Comparison of ENCODE assay signal across 21 cellular contexts in the genomic region with DNA sequence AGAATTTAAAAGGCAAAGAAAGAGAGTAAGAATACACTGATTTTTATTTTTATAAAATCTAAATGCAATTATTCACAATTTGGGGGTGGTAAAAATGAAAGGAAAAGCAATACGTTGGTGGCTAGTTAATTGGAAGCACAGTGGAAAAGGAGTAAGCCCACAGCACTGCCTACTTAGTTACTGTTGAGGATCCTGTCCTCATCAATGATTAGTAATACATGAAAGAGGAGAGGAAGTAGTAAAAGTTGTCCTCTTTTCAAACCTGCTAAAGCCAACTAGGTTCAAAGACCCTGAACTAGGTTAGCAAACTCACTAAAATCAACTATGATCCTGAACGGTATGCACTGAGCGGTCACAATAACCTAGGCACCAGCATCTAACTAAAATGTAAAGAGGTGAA. TPM values are rescaled to one million over a fixed set of nuclear protein-coding genes. Genes with fewer than 3 reads are reported as not detected.
A peak's percentile ranks its signal among the peaks of the same experiment; 100 is the strongest.
DNase-seq lines count a peak whose midpoint lies in the region; ATAC-seq, FAIRE-seq and TF ChIP-seq lines count a peak whose summit lies in the region.
"Had no signal": no experiment of that assay in that cellular context is flagged by ENCODE, and none has a peak within 500 bp of the region (broad histone marks: within the 10 kb centered on the region; RNA-seq: fewer than 3 reads in every experiment).

No MANE protein-coding gene starts in this region.

- no peak overlapping the region for H3K27ac ChIP-seq in CD8-positive, alpha-beta T cell (ENCODE audit: low read depth, low read length)
- no peak overlapping the region for H3K27ac ChIP-seq in HepG2 (ENCODE audit: extremely low read length, insufficient read depth, low read length)
- no peak overlapping the region for H3K27ac ChIP-seq in CD4-positive, alpha-beta T cell (ENCODE audit: low read depth, low read length)
- H3K27ac ChIP-seq: GM23248, HL-60 had no signal

- H3K9me3 Mint-ChIP-seq in CD8-positive, alpha-beta T cell = no peaks in the 10 kb centered on the region
- H3K9me3 Mint-ChIP-seq in CD4-positive, alpha-beta T cell = no peaks in the 10 kb centered on the region
- H3K9me3 Mint-ChIP-seq: CD4-positive, CD25-positive, alpha-beta regulatory T cell had no signal

- H2AFZ ChIP-seq in Loucy (ENCODE audit: low read length) (0 out of 2 replicates have a peak overlapping the region, but pooled peaks have one; percentile 5), HepG2 (ENCODE audit: low read length) (no peak overlapping the region)
- H2AFZ ChIP-seq: GM23248 had no signal

- TF ChIP-seq EP300 in HepG2 (IDR thresholded peaks at IDR 0.05; ENCODE audit: low read depth in 2 of 2, low read length in 2 of 2) = no peak
- TF ChIP-seq EP300 in HepG2 (CRISPR knock-in tag; IDR thresholded peaks at IDR 0.05; ENCODE audit: borderline replicate concordance) = no peak

- H3K4me2 ChIP-seq in Loucy (ENCODE audit: low read depth, low read length, poor library complexity, severe bottlenecking) = no peak overlapping the region
- no peak overlapping the region for H3K4me2 ChIP-seq in HepG2 (ENCODE audit: low read depth, low read length)

- no peak for TF ChIP-seq POLR2A in HepG2 (IDR thresholded peaks at IDR 0.05; ENCODE audit: insufficient read depth in 1 of 2, low read depth in 2 of 2, low read length in 2 of 2)

- no peaks in the 10 kb centered on the region for H3K9me2 ChIP-seq in Loucy (replicated peaks; ENCODE audit: low read depth, low read length)

- CTCF ChIA-PET in CD8-positive, alpha-beta T cell (lab: Charles Lee) = no interaction called here
- CTCF ChIA-PET in HepG2 (lab: Yijun Ruan, JAX; ENCODE audit: low intra/inter-chr PET ratio, low total read pairs) = no interaction called here
- CTCF ChIA-PET in CD4-positive, alpha-beta T cell (lab: Charles Lee) = no interaction called here

- ATAC-seq in CD8-positive, alpha-beta T cell = no peak
- ATAC-seq in GM18907 (IDR thresholded peaks at IDR 0.05; ENCODE audit: unreplicated experiment) = peak; percentile 64
- ATAC-seq in HepG2 = no peak
- no peak for ATAC-seq in GM18870 (IDR thresholded peaks at IDR 0.05; ENCODE audit: unreplicated experiment)
- no peak for ATAC-seq in CD4-positive, alpha-beta T cell (ENCODE audit: poor library complexity)

- H3K4me3 Mint-ChIP-seq in CD8-positive, alpha-beta T cell = no peak overlapping the region
- no peak overlapping the region for H3K4me3 Mint-ChIP-seq in CD4-positive, alpha-beta T cell
- H3K4me3 Mint-ChIP-seq: CD4-positive, CD25-positive, alpha-beta regulatory T cell had no signal

- WGBS in HepG2 (ENCODE audit: low lambda C conversion rate) = 29% methylated on average over 3 of the region's 3 CpGs

- peaks cover 17% of the 10 kb centered on the region for H3K4me1 Mint-ChIP-seq in CD8-positive, alpha-beta T cell (ENCODE audit: low read depth)
- H3K4me1 Mint-ChIP-seq in CD4-positive, alpha-beta T cell (ENCODE audit: low read depth) = peaks cover 11% of the 10 kb centered on the region

- H3K36me3 ChIP-seq in CD8-positive, alpha-beta T cell (ENCODE audit: insufficient read depth, low read length) = no peaks in the 10 kb centered on the region
- no peaks in the 10 kb centered on the region for H3K36me3 ChIP-seq in Loucy (ENCODE audit: insufficient read depth, low read length)
- H3K36me3 ChIP-seq in HepG2 (replicated peaks in 1 of 2; ENCODE audit: control insufficient read depth in 1 of 2, insufficient read depth in 2 of 2, low read length in 2 of 2) = no peaks in the 10 kb centered on the region
- H3K36me3 ChIP-seq: BE2C had no signal

- no peak for TF ChIP-seq RAD21 in HepG2 (CRISPR knock-in tag; IDR thresholded peaks at IDR 0.05)

- no peaks in the 10 kb centered on the region for H3K27me3 ChIP-seq in CD8-positive, alpha-beta T cell (ENCODE audit: insufficient read depth, low read length)
- no peaks in the 10 kb centered on the region for H3K27me3 ChIP-seq in Loucy (ENCODE audit: insufficient read depth, low read length, poor library complexity, severe bottlenecking)
- no peaks in the 10 kb centered on the region for H3K27me3 ChIP-seq in HepG2 (ENCODE audit: control insufficient read depth in 1 of 2, insufficient read depth in 2 of 2, low read length in 2 of 2)
- H3K27me3 ChIP-seq in CD4-positive, alpha-beta T cell (ENCODE audit: control insufficient read depth, insufficient read depth, low read length) = no peaks in the 10 kb centered on the region
- H3K27me3 ChIP-seq: BE2C had no signal

- intact Hi-C loops in CD8-positive, alpha-beta T cell (cut with DNase I, micrococcal nuclease) = loop anchor here in 1 of 2 experiments (2.0 kb wide), 1 partner anchor 13 kb away; no protein-coding TSS in a partner anchor
- intact Hi-C loops in HepG2 (cut with micrococcal nuclease; ENCODE audit: unreplicated experiment) = no loop called here
- intact Hi-C loops in CD4-positive, alpha-beta T cell (cut with DNase I, micrococcal nuclease) = no loop called here

- H3K36me3 Mint-ChIP-seq in CD8-positive, alpha-beta T cell = no peaks in the 10 kb centered on the region
- H3K36me3 Mint-ChIP-seq in CD4-positive, alpha-beta T cell (ENCODE audit: low read depth) = no peaks in the 10 kb centered on the region
- H3K36me3 Mint-ChIP-seq: CD4-positive, CD25-positive, alpha-beta regulatory T cell had no signal

- no peak overlapping the region for H3K9ac ChIP-seq in Loucy (ENCODE audit: low read depth, low read length, poor library complexity, severe bottlenecking)
- no peak overlapping the region for H3K9ac ChIP-seq in HepG2 (ENCODE audit: insufficient read depth, low read depth, low read length)
- H3K9ac ChIP-seq: GM23248 had no signal

- no peaks in the 10 kb centered on the region for H3K27me3 Mint-ChIP-seq in CD8-positive, alpha-beta T cell (ENCODE audit: low read depth)
- no peaks in the 10 kb centered on the region for H3K27me3 Mint-ChIP-seq in CD4-positive, alpha-beta T cell
- H3K27me3 Mint-ChIP-seq: CD4-positive, CD25-positive, alpha-beta regulatory T cell had no signal

- peak overlapping the region; percentile 20 for H3K27ac Mint-ChIP-seq in CD8-positive, alpha-beta T cell
- H3K27ac Mint-ChIP-seq in CD4-positive, alpha-beta T cell = no peak overlapping the region
- H3K27ac Mint-ChIP-seq: CD4-positive, CD25-positive, alpha-beta regulatory T cell had no signal

- no peak for FAIRE-seq in HepG2 (lab: Jason Lieb, UNC)
- FAIRE-seq: A204.1, H54 had no signal

- in situ Hi-C loops in HepG2 (cut with HindIII; ENCODE audit: extremely low pct_ligation_motif_present, low pct_unique_long_range_greater_than_20kb) = no loop called here

- no TSS peak for BruUV-seq in HepG2 (replicated peaks; lab: Mats Ljungman, UMichigan)

- H3K4me1 ChIP-seq in CD8-positive, alpha-beta T cell (ENCODE audit: insufficient read depth, low read length) = peaks cover 6% of the 10 kb centered on the region
- peaks cover 2% of the 10 kb centered on the region for H3K4me1 ChIP-seq in Loucy (ENCODE audit: insufficient read depth, low read length, poor library complexity, severe bottlenecking)
- peaks cover 10% of the 10 kb centered on the region for H3K4me1 ChIP-seq in HepG2 (ENCODE audit: insufficient read depth, low read length)
- H3K4me1 ChIP-seq: BE2C had no signal

- H3K4me3 ChIP-seq in CD8-positive, alpha-beta T cell (ENCODE audit: low read depth, low read length) = no peak overlapping the region
- H3K4me3 ChIP-seq in Loucy (ENCODE audit: low read length, poor library complexity, severe bottlenecking) = no peak overlapping the region
- no peak overlapping the region for H3K4me3 ChIP-seq in HepG2 (replicated peaks in 1 of 3; ENCODE audit: insufficient read depth in 1 of 3, low read depth in 2 of 3, low read length in 3 of 3)
- H3K4me3 ChIP-seq: GM23248 had no signal

- H4K20me1 ChIP-seq in Loucy (ENCODE audit: insufficient read depth, low read length, poor library complexity, severe bottlenecking) = no peaks in the 10 kb centered on the region
- no peaks in the 10 kb centered on the region for H4K20me1 ChIP-seq in HepG2 (ENCODE audit: insufficient read depth, low read length)

- no peaks in the 10 kb centered on the region for H3F3A ChIP-seq in Loucy (ENCODE audit: low read depth)

- POLR2A ChIA-PET in CD8-positive, alpha-beta T cell (lab: Charles Lee) = no interaction called here
- POLR2A ChIA-PET in HepG2 (lab: Yijun Ruan, JAX) = no interaction called here
- POLR2A ChIA-PET in CD4-positive, alpha-beta T cell (lab: Charles Lee) = no interaction called here

- DNase-seq in CD8-positive, alpha-beta T cell = no peak
- DNase-seq in HepG2 (ENCODE audit: low spot score) (no peak), SW480 (ENCODE audit: low spot score) (no peak)
- no peak for DNase-seq in CD4-positive, alpha-beta T cell
- DNase-seq: ACHN; BE2C; C1 segment of cervical spinal cord; CD4-positive, CD25-positive, alpha-beta regulatory T cell; DMS79 treated with DMSO at 0.1 percent for 48 hours; GF-D8; GM23248; HCEC 1CT; IMR-90; KBM-7 had no signal

- no peaks in the 10 kb centered on the region for H3K9me3 ChIP-seq in CD8-positive, alpha-beta T cell (ENCODE audit: low read length)
- no peaks in the 10 kb centered on the region for H3K9me3 ChIP-seq in Loucy (ENCODE audit: insufficient read depth, low read depth, low read length)
- H3K9me3 ChIP-seq in HepG2 (ENCODE audit: low read length) = no peaks in the 10 kb centered on the region
- no peaks in the 10 kb centered on the region for H3K9me3 ChIP-seq in CD4-positive, alpha-beta T cell (ENCODE audit: control insufficient read depth, low read length)
- H3K9me3 ChIP-seq: BE2C had no signal

- TF ChIP-seq CTCF in CD8-positive, alpha-beta T cell (IDR thresholded peaks at IDR 0.05) = no peak
- TF ChIP-seq CTCF in Loucy (conservative IDR thresholded peaks at IDR 0.05; ENCODE audit: low read length) (no peak), HepG2 (CRISPR knock-in tag; IDR thresholded peaks at IDR 0.05) (no peak)
- no peak for TF ChIP-seq CTCF in CD4-positive, alpha-beta T cell (IDR thresholded peaks at IDR 0.05)

- no peaks in the 10 kb centered on the region for H3K79me2 ChIP-seq in Loucy (ENCODE audit: insufficient read depth, low read length)
- no peaks in the 10 kb centered on the region for H3K79me2 ChIP-seq in HepG2 (ENCODE audit: insufficient read depth, low read length)

RNA-seq across cellular contexts. Expression of a gene that starts 52.7 kb away (rescaled TPM):
- 1 to 10 TPM; 8.4 to 9.0 TPM for total RNA-seq in CD8-positive, alpha-beta T cell
- total RNA-seq in HepG2 (2016; rRNA removed; fragmentation: Illumina TruSeq; extraction: Trizol) = 0.07 TPM in 1 of 2 replicates, not detected in the other
- not detected in 2 replicates for total RNA-seq in HepG2 (2016; cell fraction: cytosol; rRNA removed; fragmentation: Illumina TruSeq; extraction: Trizol; ENCODE audit: low read depth)
- not detected in 2 replicates for total RNA-seq in HepG2 (2016; cell fraction: insoluble cytoplasmic fraction; rRNA removed; fragmentation: Illumina TruSeq; extraction: Trizol)
- total RNA-seq in HepG2 (2016; cell fraction: membrane; rRNA removed; fragmentation: Illumina TruSeq; extraction: Trizol) = not detected in 2 replicates
- not detected in 2 replicates for total RNA-seq in HepG2 (2016; cell fraction: nucleus; rRNA removed; fragmentation: Illumina TruSeq; extraction: Trizol)
- polyA plus RNA-seq in HepG2 (2011; rRNA removed) = not detected in 2 replicates
- polyA plus RNA-seq in HepG2 (2011; cell fraction: cytosol; rRNA removed) = not detected in 2 replicates
- not detected in 2 replicates for polyA plus RNA-seq in HepG2 (2011; cell fraction: nucleus; rRNA removed)
- polyA plus RNA-seq in HepG2 (2012) = not detected in 2 replicates
- not detected in 2 replicates for polyA plus RNA-seq in HepG2 (2016; cell fraction: cytosol; fragmentation: Illumina TruSeq; extraction: Trizol; ENCODE audit: low read depth)
- not detected in 2 replicates for polyA plus RNA-seq in HepG2 (2016; cell fraction: insoluble cytoplasmic fraction; fragmentation: Illumina TruSeq; extraction: Trizol; ENCODE audit: low read depth)
- not detected in 2 replicates for polyA plus RNA-seq in HepG2 (2016; cell fraction: membrane; fragmentation: Illumina TruSeq; extraction: Trizol; ENCODE audit: low read depth)
- not detected in 2 replicates for polyA plus RNA-seq in HepG2 (2016; cell fraction: nucleus; fragmentation: Illumina TruSeq; extraction: Trizol; ENCODE audit: insufficient read depth, low read depth)
- polyA minus RNA-seq in HepG2 (2011; rRNA and poly(A)+ RNA removed; ENCODE audit: low replicate concordance) = not detected in 2 replicates
- not detected in 2 replicates for polyA minus RNA-seq in HepG2 (2011; cell fraction: cytosol; rRNA and poly(A)+ RNA removed)
- polyA minus RNA-seq in HepG2 (2011; cell fraction: nucleus; rRNA and poly(A)+ RNA removed) = 0.26 TPM in 1 of 2 replicates, not detected in the other
- total RNA-seq in CD4-positive, alpha-beta T cell = 1 to 10 TPM; 3.8 to 6.0 TPM
- total RNA-seq: HT1080 had no signal
